ENCODE assay signal across 15 cellular contexts in the genomic region with DNA sequence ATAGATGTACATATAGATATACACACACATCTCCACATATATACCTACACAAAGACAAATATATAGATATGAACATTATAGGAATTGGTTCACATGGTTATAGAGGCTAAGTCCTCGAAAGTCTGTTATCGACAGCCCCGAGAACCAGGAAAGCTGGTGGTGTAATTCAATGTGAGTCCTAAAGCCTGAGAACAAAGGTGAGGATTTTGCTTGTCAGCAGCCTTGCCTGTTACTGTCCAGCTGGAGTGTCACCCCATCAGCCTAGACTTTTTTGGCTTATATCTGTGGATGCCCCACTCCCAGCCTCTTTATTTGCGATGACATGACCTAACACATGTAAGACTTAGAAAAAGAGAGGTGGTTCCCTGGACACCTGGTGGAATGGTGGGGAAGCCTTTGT.
A peak's percentile ranks its signal among the peaks of the same experiment; 100 is the strongest.
DNase-seq lines count a peak whose midpoint lies in the region; ATAC-seq and TF ChIP-seq lines count a peak whose summit lies in the region.
"Had no signal": no experiment of that assay in that cellular context is flagged by ENCODE, and none has a peak within 500 bp of the region (broad histone marks: within the 10 kb centered on the region; RNA-seq: fewer than 3 reads in every experiment).

No MANE protein-coding gene starts in this region.

- H3K4me3 Mint-ChIP-seq in HFFc6 = peak overlapping the region; percentile 79; the same call in 1 of the 2 replicates
- H3K4me3 Mint-ChIP-seq in naive B cell = peak overlapping the region in 7 of 8 donors; percentile 65 to 87 (median 72)

- H3K9me3 ChIP-seq in OCI-LY1 (ENCODE audit: low read length) = no peaks in the 10 kb centered on the region
- H3K9me3 ChIP-seq: tibial nerve had no signal

- H3K36me3 Mint-ChIP-seq in HFFc6 (ENCODE audit: low read depth) (no peaks in the 10 kb centered on the region), naive B cell (peaks cover 0 to 9% of the 10 kb centered on the region in 2 donors)

- H3K27ac Mint-ChIP-seq in HFFc6 = no peak overlapping the region
- peak overlapping the region in 5 of 6 donors; percentile 79 to 96 (median 91) for H3K27ac Mint-ChIP-seq in naive B cell

- H2AFZ ChIP-seq in OCI-LY1 (ENCODE audit: low read length) = peak overlapping the region; percentile 16

- H3K9me3 Mint-ChIP-seq in HFFc6 = no peaks in the 10 kb centered on the region
- H3K9me3 Mint-ChIP-seq in naive B cell = peaks cover 0 to 2% (median 0%) of the 10 kb centered on the region in 7 donors

- no peaks in the 10 kb centered on the region; the same call in 1 of the 2 replicates for H3K27me3 Mint-ChIP-seq in HFFc6 (ENCODE audit: insufficient read depth)
- H3K27me3 Mint-ChIP-seq in naive B cell = peaks cover 0 to 4% (median 1%) of the 10 kb centered on the region in 3 donors

- no peaks in the 10 kb centered on the region for H4K20me1 ChIP-seq in OCI-LY1 (ENCODE audit: insufficient read depth, low read length)

- TF ChIP-seq CTCF in HFFc6 (IDR thresholded peaks at IDR 0.05) = no peak
- TF ChIP-seq CTCF in OCI-LY1 (IDR thresholded peaks at IDR 0.05; ENCODE audit: low read length) = no peak

- H3K4me3 ChIP-seq in OCI-LY1 (ENCODE audit: low read depth, low read length, poor library complexity, severe bottlenecking) = no peak overlapping the region

- no peaks in the 10 kb centered on the region for H3K9me2 ChIP-seq in OCI-LY1 (ENCODE audit: low read depth, low read length)

- H3K27me3 ChIP-seq in OCI-LY1 (ENCODE audit: insufficient read depth, low read length) = no peaks in the 10 kb centered on the region
- H3K27me3 ChIP-seq: tibial nerve had no signal

- no peak overlapping the region; the same call in 1 of the 2 replicates for H3K9ac ChIP-seq in OCI-LY1 (ENCODE audit: low read length)

- no peak overlapping the region for H3K27ac ChIP-seq in OCI-LY1 (ENCODE audit: low read depth, low read length, poor library complexity, severe bottlenecking)
- H3K27ac ChIP-seq: 22Rv1, dorsolateral prefrontal cortex, tibial nerve had no signal

- H3F3A ChIP-seq in OCI-LY1 (ENCODE audit: insufficient read depth, low read length) = no peaks in the 10 kb centered on the region

- no peak for ATAC-seq in naive B cell (ENCODE audit: low read depth in 2 of 2)

- peak overlapping the region; percentile 35 for H3K4me2 ChIP-seq in OCI-LY1 (ENCODE audit: low read length)

- peaks cover 38% of the 10 kb centered on the region for H3K4me1 Mint-ChIP-seq in HFFc6 (ENCODE audit: low read depth)
- H3K4me1 Mint-ChIP-seq in naive B cell = peaks cover 17 to 28% (median 21%) of the 10 kb centered on the region in 3 donors

- peaks cover 8% of the 10 kb centered on the region for H3K4me1 ChIP-seq in OCI-LY1 (ENCODE audit: insufficient read depth, low read length, severe bottlenecking)
- H3K4me1 ChIP-seq: tibial nerve had no signal

- peak; percentile 68 for DNase-seq in DMS53 treated with DMSO at 0.1 percent for 48 hours (lab: John Stamatoyannopoulos, UW; ENCODE audit: unreplicated experiment)
- no peak for DNase-seq in DMS53 (lab: John Stamatoyannopoulos, UW)
- no peak for DNase-seq in HFFc6
- no peak for DNase-seq in naive B cell
- no peak for DNase-seq in GM19240 (ENCODE audit: insufficient read length, low spot score)
- no peak for DNase-seq in stimulated activated CD4-positive, alpha-beta T cell treated with anti-CD3 and anti-CD28 coated beads, Interleukin-2, amount 100 ng/mL, for 48 hours
- DNase-seq in effector CD8-positive, alpha-beta T cell (lab: John Stamatoyannopoulos, UW) = no peak
- DNase-seq: activated gamma-delta T cell; dorsolateral prefrontal cortex; GF-D8; NCI-H2081 treated with DMSO at 0.1 percent for 48 hours; stimulated activated CD4-positive, alpha-beta T cell treated with anti-CD3 and anti-CD28 coated beads, Interleukin-1b, Interleukin-23, amount 100 ng/mL, for 48 hours had no signal

- H3K36me3 ChIP-seq in OCI-LY1 (ENCODE audit: insufficient read depth, low read length) = no peaks in the 10 kb centered on the region
- H3K36me3 ChIP-seq: tibial nerve had no signal

- H3K79me2 ChIP-seq in OCI-LY1 (ENCODE audit: insufficient read depth, low read length) = no peaks in the 10 kb centered on the region
